9 cellular contexts compared by ENCODE assay signal in the genomic region with DNA sequence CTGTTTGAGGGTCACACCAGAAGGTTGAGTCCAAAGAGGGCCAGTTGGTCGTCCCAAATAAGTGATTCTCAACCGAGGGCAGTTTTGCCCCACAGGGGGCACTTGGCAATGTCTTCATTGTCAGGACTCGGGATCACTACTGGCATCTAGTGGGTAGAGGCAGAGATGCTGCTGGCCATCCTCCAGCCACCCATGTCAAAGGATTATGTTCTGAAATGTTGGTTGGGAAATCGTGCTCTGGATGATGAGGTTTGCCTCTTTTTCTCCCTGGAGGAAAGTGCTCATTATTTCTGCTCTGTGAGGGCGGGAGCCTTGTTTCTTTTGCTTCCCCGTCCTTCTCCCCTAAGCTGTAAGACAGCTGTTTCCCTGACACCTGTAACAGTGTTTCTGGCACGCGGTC.
DNase-seq lines count a peak whose midpoint lies in the region; ATAC-seq and TF ChIP-seq lines count a peak whose summit lies in the region.
"Had no signal": no experiment of that assay in that cellular context is flagged by ENCODE, and none has a peak within 500 bp of the region (broad histone marks: within the 10 kb centered on the region; RNA-seq: fewer than 3 reads in every experiment).

No MANE protein-coding gene starts in this region.

- no peaks in the 10 kb centered on the region for H3K9me3 ChIP-seq in parathyroid adenoma (ENCODE audit: control insufficient read depth, low read length)
- H3K9me3 ChIP-seq: HAP-1 had no signal

- H3K27ac ChIP-seq in parathyroid adenoma: peak overlapping the region; percentile 13

- H3K4me1 ChIP-seq in parathyroid adenoma: peaks cover 14% of the 10 kb centered on the region

- peak; percentile 26 to 33 for DNase-seq in stimulated activated CD4-positive, alpha-beta T cell treated with anti-CD3 and anti-CD28 coated beads, Interleukin-2, amount 100 ng/mL, for 24 hours
- DNase-seq in stimulated activated CD4-positive, alpha-beta T cell treated with anti-CD3 and anti-CD28 coated beads, Interleukin-4, amount 100 ng/mL, for 4 hours: no peak
- DNase-seq in NCI-H1105 (lab: John Stamatoyannopoulos, UW) (peak; percentile 18), foreskin melanocyte (peak; percentile 70)
- DNase-seq in activated CD4-positive, alpha-beta T cell treated with anti-CD3 and anti-CD28 coated beads, Interleukin-2, amount 50 U/mL, for 48 hours: peak; percentile 28 to 34

- peaks cover 2% of the 10 kb centered on the region for H3K79me2 ChIP-seq in parathyroid adenoma

- no peaks in the 10 kb centered on the region for H3K27me3 ChIP-seq in parathyroid adenoma (ENCODE audit: control insufficient read depth, insufficient read depth, low read length)

- H3K9ac ChIP-seq in parathyroid adenoma: no peak overlapping the region

- ATAC-seq in GM21786 (IDR thresholded peaks at IDR 0.05; ENCODE audit: unreplicated experiment) (no peak), GM21723 (IDR thresholded peaks at IDR 0.05; ENCODE audit: unreplicated experiment) (no peak)

- no peak overlapping the region for H3K4me3 ChIP-seq in parathyroid adenoma (ENCODE audit: low read depth, low read length)
- H3K4me3 ChIP-seq: HAP-1 had no signal

- no peak overlapping the region for H3K4me2 ChIP-seq in parathyroid adenoma (ENCODE audit: low read length)

- H2AFZ ChIP-seq in parathyroid adenoma: no peak overlapping the region

- no peaks in the 10 kb centered on the region for H3K36me3 ChIP-seq in parathyroid adenoma (ENCODE audit: control insufficient read depth, insufficient read depth, low read length)

- peak; percentile 41 for TF ChIP-seq CTCF in parathyroid adenoma (IDR thresholded peaks at IDR 0.05)

Comparison
In these comparisons a context has a peak if more than half of its experiments do, and no peak if none do; other contexts are left out.
1. DNase-seq: peak in stimulated activated CD4-positive, alpha-beta T cell treated with anti-CD3 and anti-CD28 coated beads, Interleukin-2, amount 100 ng/mL, for 24 hours (2 of 2), NCI-H1105 (single experiment), activated CD4-positive, alpha-beta T cell treated with anti-CD3 and anti-CD28 coated beads, Interleukin-2, amount 50 U/mL, for 48 hours (2 of 2) and foreskin melanocyte (single experiment); none in stimulated activated CD4-positive, alpha-beta T cell treated with anti-CD3 and anti-CD28 coated beads, Interleukin-4, amount 100 ng/mL, for 4 hours (0 of 2).